In the genomic region with DNA sequence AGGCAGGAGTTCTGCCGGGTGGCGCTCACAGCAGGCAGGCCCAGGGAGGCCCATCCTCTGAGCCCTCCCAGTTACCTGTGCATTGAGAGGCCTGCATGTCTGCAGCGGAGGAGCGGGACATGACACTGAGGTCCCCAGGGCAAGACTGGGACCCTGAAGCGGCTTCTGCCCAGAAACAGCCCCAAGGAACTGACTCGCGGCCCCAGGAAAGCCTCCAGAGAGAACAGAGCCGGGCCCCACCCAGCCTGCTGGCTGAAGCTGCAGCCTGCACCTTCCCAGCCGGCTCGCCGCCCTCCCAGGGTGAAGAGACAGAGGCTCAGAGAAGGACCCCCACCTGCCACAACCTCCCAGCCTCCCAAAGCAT, we compare ENCODE assay signal across 21 cellular contexts. TPM values are rescaled to one million over a fixed set of nuclear protein-coding genes. Genes with fewer than 3 reads are reported as not detected.
A peak's percentile ranks its signal among the peaks of the same experiment; 100 is the strongest.
DNase-seq lines count a peak whose midpoint lies in the region; ATAC-seq and TF ChIP-seq lines count a peak whose summit lies in the region.
"Had no signal": no experiment of that assay in that cellular context is flagged by ENCODE, and none has a peak within 500 bp of the region (broad histone marks: within the 10 kb centered on the region; RNA-seq: fewer than 3 reads in every experiment).

No MANE protein-coding gene starts in this region.

- intact Hi-C loops in heart right ventricle (cut with DNase I) (no loop called here), left cardiac atrium (cut with DNase I) (no loop called here), esophagus muscularis mucosa (cut with DNase I) (no loop called here), vagina (cut with DNase I) (no loop called here)

- no peaks in the 10 kb centered on the region for H3K36me3 ChIP-seq in heart right ventricle
- no peaks in the 10 kb centered on the region for H3K36me3 ChIP-seq in esophagus muscularis mucosa
- no peaks in the 10 kb centered on the region for H3K36me3 ChIP-seq in neural progenitor cell
- no peaks in the 10 kb centered on the region for H3K36me3 ChIP-seq in vagina
- H3K36me3 ChIP-seq: adrenal gland, MG63, thyroid gland had no signal

- peak overlapping the region; percentile 76 for H3K4me2 ChIP-seq in neural progenitor cell
- H3K4me2 ChIP-seq: A549 had no signal

- H3K27me3 ChIP-seq in heart right ventricle (peaks cover 0 to 15% (median 0%) of the 10 kb centered on the region in 7 donors), esophagus muscularis mucosa (peaks cover 0 to 6% (median 0%) of the 10 kb centered on the region in 4 donors), neural progenitor cell (no peaks in the 10 kb centered on the region), vagina (no peaks in the 10 kb centered on the region)
- H3K27me3 ChIP-seq: MG63, thyroid gland had no signal

- peaks cover 2% of the 10 kb centered on the region for H3K27me3 Mint-ChIP-seq in neural progenitor cell (ENCODE audit: insufficient read depth, low read depth)

- TF ChIP-seq CTCF in heart right ventricle (IDR thresholded peaks at IDR 0.05), result no peak
- no peak for TF ChIP-seq CTCF in esophagus muscularis mucosa (IDR thresholded peaks at IDR 0.05)
- no peak for TF ChIP-seq CTCF in neural progenitor cell (IDR thresholded peaks at IDR 0.05)
- TF ChIP-seq CTCF in vagina (IDR thresholded peaks at IDR 0.05), result no peak
- no peak for TF ChIP-seq CTCF in GM13976 (IDR thresholded peaks at IDR 0.05; ENCODE audit: borderline replicate concordance, control extremely low read depth, extremely low read depth, insufficient read depth, missing control alignments)

- H3K36me3 Mint-ChIP-seq in neural progenitor cell, result peaks cover 8% of the 10 kb centered on the region

- no peak overlapping the region for H3K4me3 Mint-ChIP-seq in neural progenitor cell

- WGBS in heart right ventricle, 2 donors, result 67 to 78% methylated on average over 11 of the region's 11 CpGs
- 66% methylated on average over 8 of the region's 11 CpGs for WGBS in esophagus muscularis mucosa

- H3K4me1 ChIP-seq in heart right ventricle (peaks cover 36 to 67% (median 50%) of the 10 kb centered on the region in 9 donors), esophagus muscularis mucosa (peaks cover 45 to 73% (median 67%) of the 10 kb centered on the region in 4 donors), neural progenitor cell (peaks cover 36% of the 10 kb centered on the region), vagina (peaks cover 66% of the 10 kb centered on the region)
- H3K4me1 ChIP-seq: A549 had no signal

- H3K4me3 ChIP-seq in heart right ventricle (peak overlapping the region in 4 of 10 donors; percentile 30 to 50 (median 43)), esophagus muscularis mucosa (peak overlapping the region; percentile 44 to 57 (median 53)), neural progenitor cell (peak overlapping the region; percentile 48), vagina (no peak overlapping the region)
- H3K4me3 ChIP-seq: A549, adrenal gland, MG63 had no signal

- H3K4me1 Mint-ChIP-seq in neural progenitor cell, result peaks cover 76% of the 10 kb centered on the region

- in situ Hi-C loops in GM13976 (cut with MboI; ENCODE audit: low sequenced_read_pairs, unreplicated experiment), result no loop called here

- TF ChIP-seq POLR2A in esophagus muscularis mucosa (IDR thresholded peaks at IDR 0.05; ENCODE audit: low read depth) (no peak), vagina (IDR thresholded peaks at IDR 0.05) (no peak)

- no peak overlapping the region for H2AFZ ChIP-seq in neural progenitor cell (replicated peaks)

- H3K27ac ChIP-seq in heart right ventricle (peak overlapping the region in 9 of 10 donors; percentile 59 to 88 (median 80)), esophagus muscularis mucosa (replicated peaks in 1 of 4) (peak overlapping the region; percentile 61 to 92 (median 82)), neural progenitor cell (no peak overlapping the region), vagina (peak overlapping the region; percentile 95)
- H3K27ac ChIP-seq: A549, C4-2B had no signal

- no peak overlapping the region for H3K9ac ChIP-seq in neural progenitor cell

- peaks cover 97% of the 10 kb centered on the region for H4K20me1 ChIP-seq in neural progenitor cell (ENCODE audit: low read depth)

- ATAC-seq in heart right ventricle (no peak), left cardiac atrium (no peak)
- ATAC-seq: A549 had no signal

- H3K9me3 ChIP-seq in heart right ventricle, result no peaks in the 10 kb centered on the region
- no peaks in the 10 kb centered on the region for H3K9me3 ChIP-seq in esophagus muscularis mucosa
- no peaks in the 10 kb centered on the region for H3K9me3 ChIP-seq in neural progenitor cell (ENCODE audit: low read depth)
- H3K9me3 ChIP-seq in vagina, result no peaks in the 10 kb centered on the region
- H3K9me3 ChIP-seq: A549, adrenal gland, MG63, thyroid gland had no signal

- peaks cover 20% of the 10 kb centered on the region for H3F3A ChIP-seq in neural progenitor cell (ENCODE audit: low read depth)

- TF ChIP-seq EP300 in esophagus muscularis mucosa (IDR thresholded peaks at IDR 0.05), result no peak

- peaks cover 97% of the 10 kb centered on the region for H3K79me2 ChIP-seq in neural progenitor cell (ENCODE audit: low read depth)

- no peak for DNase-seq in heart right ventricle
- DNase-seq in left cardiac atrium, result no peak
- no peak for DNase-seq in esophagus muscularis mucosa (ENCODE audit: extremely low spot score)
- no peak for DNase-seq in neural progenitor cell (ENCODE audit: low spot score)
- no peak for DNase-seq in vagina (ENCODE audit: extremely low spot score in 2 of 2)
- DNase-seq in GM13976 (ENCODE audit: low spot score), result no peak
- DNase-seq in NCI-H82 treated with DMSO at 0.1 percent for 48 hours (lab: John Stamatoyannopoulos, UW; ENCODE audit: unreplicated experiment), result no peak
- no peak for DNase-seq in KG1 (lab: John Stamatoyannopoulos, UW)
- DNase-seq: adrenal gland; central memory CD4-positive, alpha-beta T cell; DMS79 treated with DMSO at 0.1 percent for 48 hours; effector CD8-positive, alpha-beta T cell; HCEC 1CT; MG63; posterior cingulate gyrus; stimulated activated CD4-positive, alpha-beta T cell treated with anti-CD3 and anti-CD28 coated beads, Interleukin-12 subunit alpha, Interleukin-12 subunit beta, amount 100 ng/mL, for 4 hours; thyroid gland had no signal

- no peaks in the 10 kb centered on the region for H3K9me3 Mint-ChIP-seq in neural progenitor cell

- peak overlapping the region; percentile 88 for H3K27ac Mint-ChIP-seq in neural progenitor cell

RNA-seq across cellular contexts. Expression of gene ZNF423, which starts 16.5 kb away (rescaled TPM):
- total RNA-seq in heart right ventricle (10 to 100 TPM in 2 of 10 donors, 1 to 10 TPM in 8; 4.2 to 10.6 (median 7.4) TPM), left cardiac atrium (10 to 100 TPM; 11.1 to 13.8 TPM), esophagus muscularis mucosa (10 to 100 TPM in 2 of 4 donors, 1 to 10 TPM in 2; 8.7 to 22.5 (median 10.3) TPM), neural progenitor cell (ENCODE audit: low replicate concordance) (21.9 and 42.3 TPM in 2 replicates), vagina (10.3 TPM)
- polyA plus RNA-seq in heart right ventricle, result 1 to 10 TPM; 2.6 to 2.9 TPM
- total RNA-seq: HT1080, NCI-H460 had no signal

Comparison
In these comparisons a context has a peak if more than half of its experiments do, and no peak if none do; other contexts are left out.
1. H3K4me3 ChIP-seq: peak in esophagus muscularis mucosa (4 of 4) and neural progenitor cell (single experiment); none in vagina (0 of 2).